ENCODE assay signal across 10 cellular contexts in genomic region chr19:13633109-13633508, GRCh38.
DNase-seq lines count a peak whose midpoint lies in the region; ATAC-seq, FAIRE-seq and TF ChIP-seq lines count a peak whose summit lies in the region.
"Had no signal": no experiment of that assay in that cellular context is flagged by ENCODE, and none has a peak within 500 bp of the region (broad histone marks: within the 10 kb centered on the region; RNA-seq: fewer than 3 reads in every experiment).

No MANE protein-coding gene starts in this region.

- no peak overlapping the region for H3K4me3 ChIP-seq in astrocyte (ENCODE audit: insufficient read depth, low read depth, low read length)
- H3K4me3 ChIP-seq in mucosa of rectum (ENCODE audit: low read length in 2 of 2), result peak overlapping the region in 1 of 2 donors; percentile 52
- H3K4me3 ChIP-seq in ovary, result no peak overlapping the region

- peak overlapping the region; percentile 53 for H3K4me2 ChIP-seq in astrocyte (ENCODE audit: low read length)

- H3K36me3 ChIP-seq in astrocyte (ENCODE audit: insufficient read depth, low read length) (no peaks in the 10 kb centered on the region), mucosa of rectum (ENCODE audit: control insufficient read depth in 2 of 2, insufficient read depth in 2 of 2, low read length in 2 of 2) (no peaks in the 10 kb centered on the region), ovary (no peaks in the 10 kb centered on the region)

- no peaks in the 10 kb centered on the region for H3K4me1 Mint-ChIP-seq in astrocyte (ENCODE audit: low read depth, unreplicated experiment)
- H3K4me1 Mint-ChIP-seq: central memory CD8-positive, alpha-beta T cell had no signal

- H2AFZ ChIP-seq in astrocyte (ENCODE audit: low read depth, low read length), result peak overlapping the region; percentile 42

- H3K4me1 ChIP-seq in astrocyte (ENCODE audit: insufficient read depth, low read length) (peaks cover 6% of the 10 kb centered on the region), mucosa of rectum (ENCODE audit: control insufficient read depth in 2 of 2, insufficient read depth in 2 of 2, low read length in 2 of 2) (peaks cover 13 to 14% of the 10 kb centered on the region in 2 donors), ovary (ENCODE audit: insufficient read depth) (no peaks in the 10 kb centered on the region)

- TF ChIP-seq CTCF in astrocyte (IDR thresholded peaks at IDR 0.05; ENCODE audit: insufficient read depth, low read depth, low read length), result no peak
- no peak for TF ChIP-seq CTCF in ovary (IDR thresholded peaks at IDR 0.05)

- ATAC-seq in Right ventricle myocardium inferior, result no peak
- ATAC-seq in GM18498 (IDR thresholded peaks at IDR 0.05; ENCODE audit: unreplicated experiment), result no peak

- no peak overlapping the region for H3K27ac Mint-ChIP-seq in astrocyte (ENCODE audit: unreplicated experiment)

- no peak for FAIRE-seq in astrocyte (lab: Jason Lieb, UNC)

- no peak for TF ChIP-seq EP300 in ovary (IDR thresholded peaks at IDR 0.05)

- intact Hi-C loops in Right ventricle myocardium inferior (cut with DNase I) (no loop called here), ovary (cut with DNase I) (no loop called here)

- DNase-seq in EL (peak; percentile 57), NCI-H2107 treated with DMSO at 0.1 percent for 48 hours (lab: John Stamatoyannopoulos, UW; ENCODE audit: unreplicated experiment) (peak; percentile 99), astrocyte (ENCODE audit: low read depth) (peak; percentile 34), HuH-7.5 (ENCODE audit: low spot score) (no peak), Right ventricle myocardium inferior (ENCODE audit: missing footprints) (no peak), ovary (no peak)
- DNase-seq: GF-D8 had no signal

- H3K36me3 Mint-ChIP-seq in astrocyte (ENCODE audit: low read depth, unreplicated experiment), result peaks cover 2% of the 10 kb centered on the region

- 0 to 1% (median 0%) methylated on average over 6 of the region's 6 CpGs for WGBS in ovary, 3 donors

- H3K9me3 ChIP-seq in astrocyte (ENCODE audit: insufficient read depth, low read depth, low read length) (peaks cover 6% of the 10 kb centered on the region), mucosa of rectum (ENCODE audit: control insufficient read depth in 2 of 2, low read length in 2 of 2) (no peaks in the 10 kb centered on the region), ovary (no peaks in the 10 kb centered on the region)

- peaks cover 5% of the 10 kb centered on the region for H3K27me3 Mint-ChIP-seq in astrocyte (ENCODE audit: low read depth, unreplicated experiment)

- H3K27me3 ChIP-seq in astrocyte (ENCODE audit: insufficient read depth, low read length), result no peaks in the 10 kb centered on the region
- H3K27me3 ChIP-seq in mucosa of rectum (ENCODE audit: control insufficient read depth in 2 of 2, insufficient read depth in 2 of 2, low read length in 2 of 2), result no peaks in the 10 kb centered on the region
- H3K27me3 ChIP-seq in ovary, result no peaks in the 10 kb centered on the region

- H3K79me2 ChIP-seq in astrocyte (ENCODE audit: insufficient read depth, low read length), result no peaks in the 10 kb centered on the region

- no peak for TF ChIP-seq POLR2A in ovary (IDR thresholded peaks at IDR 0.05)

- H3K27ac ChIP-seq in astrocyte (ENCODE audit: low read depth, low read length) (no peak overlapping the region), mucosa of rectum (ENCODE audit: low read depth in 2 of 2, low read length in 2 of 2) (peak overlapping the region; percentile 86 to 89), ovary (no peak overlapping the region)

- H3K9ac ChIP-seq in astrocyte (ENCODE audit: low read length) (no peak overlapping the region), mucosa of rectum (ENCODE audit: low read depth in 1 of 2, low read length in 2 of 2) (peak overlapping the region in 1 of 2 donors; percentile 69)

- no peaks in the 10 kb centered on the region for H4K20me1 ChIP-seq in astrocyte (ENCODE audit: insufficient read depth, low read length)

- peaks cover 5% of the 10 kb centered on the region for H3K9me3 Mint-ChIP-seq in astrocyte (ENCODE audit: unreplicated experiment)
- H3K9me3 Mint-ChIP-seq: central memory CD8-positive, alpha-beta T cell had no signal

- no peak overlapping the region for H3K4me3 Mint-ChIP-seq in astrocyte (ENCODE audit: unreplicated experiment)
- H3K4me3 Mint-ChIP-seq: central memory CD8-positive, alpha-beta T cell had no signal

Comparison
In these comparisons a context has a peak if more than half of its experiments do, and no peak if none do; other contexts are left out.
1. DNase-seq: peak in EL (single experiment), NCI-H2107 treated with DMSO at 0.1 percent for 48 hours (single experiment) and astrocyte (single experiment); none in HuH-7.5 (single experiment), Right ventricle myocardium inferior (single experiment) and ovary (0 of 5).
2. H3K27ac ChIP-seq: peak in mucosa of rectum (2 of 2); none in astrocyte (single experiment) and ovary (0 of 2).